In genomic region chr22:30196141-30196866, GRCh38 we compare ENCODE assay signal across 8 cellular contexts. TPM values are rescaled to one million over a fixed set of nuclear protein-coding genes. Genes with fewer than 3 reads are reported as not detected.
DNase-seq lines count a peak whose midpoint lies in the region; ATAC-seq and TF ChIP-seq lines count a peak whose summit lies in the region.

No MANE protein-coding gene starts in this region.

- no peak for TF ChIP-seq POLR2A in erythroblast (IDR thresholded peaks at IDR 0.05; ENCODE audit: low read length)

- no peaks in the 10 kb centered on the region for H3K36me3 Mint-ChIP-seq in naive thymus-derived CD8-positive, alpha-beta T cell

- peaks cover 5 to 19% (median 14%) of the 10 kb centered on the region in 5 donors for H3K4me1 ChIP-seq in subcutaneous abdominal adipose tissue (ENCODE audit: control insufficient read depth in 5 of 5, insufficient read depth in 5 of 5, low read length in 5 of 5)

- peak; percentile 52 to 80 for ATAC-seq in naive thymus-derived CD8-positive, alpha-beta T cell
- ATAC-seq in GM18517 (IDR thresholded peaks at IDR 0.05; ENCODE audit: unreplicated experiment): no peak

- no peaks in the 10 kb centered on the region for H3K9me3 ChIP-seq in subcutaneous abdominal adipose tissue (ENCODE audit: control insufficient read depth in 5 of 5, low read length in 5 of 5)

- H3K27me3 Mint-ChIP-seq in naive thymus-derived CD8-positive, alpha-beta T cell: no peaks in the 10 kb centered on the region

- peak overlapping the region in 1 of 5 donors; percentile 26 for H3K9ac ChIP-seq in subcutaneous abdominal adipose tissue (ENCODE audit: low read length in 5 of 5)

- peak overlapping the region in 6 of 10 donors; percentile 3 to 68 (median 45) for H3K27ac Mint-ChIP-seq in naive thymus-derived CD8-positive, alpha-beta T cell

- H3K9me3 Mint-ChIP-seq in naive thymus-derived CD8-positive, alpha-beta T cell: no peaks in the 10 kb centered on the region

- no peaks in the 10 kb centered on the region for H3K36me3 ChIP-seq in subcutaneous abdominal adipose tissue (ENCODE audit: control insufficient read depth in 5 of 5, insufficient read depth in 5 of 5, low read length in 5 of 5)

- H3K27ac ChIP-seq in subcutaneous abdominal adipose tissue (ENCODE audit: low read depth, low read length): peak overlapping the region; percentile 27

- peak overlapping the region in 4 of 10 donors; percentile 8 to 54 (median 36) for H3K4me3 Mint-ChIP-seq in naive thymus-derived CD8-positive, alpha-beta T cell

- peak; percentile 51 for DNase-seq in SKM-1 treated with dmso at 0.1 percent for 144 hours (lab: John Stamatoyannopoulos, UW; ENCODE audit: unreplicated experiment)
- no peak for DNase-seq in SKM-1 (lab: John Stamatoyannopoulos, UW; ENCODE audit: unreplicated experiment)
- peak; percentile 90 for DNase-seq in NCI-H226
- DNase-seq in activated CD4-positive, alpha-beta T cell treated with anti-CD3 and anti-CD28 coated beads, Interleukin-2, amount 50 U/mL, for 48 hours: peak; percentile 67 to 76
- DNase-seq in erythroblast (lab: John Stamatoyannopoulos, UW): peak; percentile 21 to 64
- DNase-seq in naive thymus-derived CD8-positive, alpha-beta T cell: peak in 2 of 10 donors; percentile 2 to 25

- POLR2A ChIA-PET in naive thymus-derived CD8-positive, alpha-beta T cell (lab: Charles Lee): no interaction called here

- H3K4me3 ChIP-seq in subcutaneous abdominal adipose tissue (ENCODE audit: low read depth in 1 of 5, low read length in 5 of 5): peak overlapping the region in 4 of 5 donors; percentile 2 to 19 (median 12)

- H3K27me3 ChIP-seq in subcutaneous abdominal adipose tissue (ENCODE audit: control insufficient read depth in 5 of 5, insufficient read depth in 4 of 5, low read length in 5 of 5): peaks cover 0 to 7% (median 2%) of the 10 kb centered on the region in 5 donors

- H3K4me1 Mint-ChIP-seq in naive thymus-derived CD8-positive, alpha-beta T cell: peaks cover 9 to 55% (median 30%) of the 10 kb centered on the region in 4 donors

RNA-seq across cellular contexts. Expression of gene LIF, which starts 50.3 kb away (rescaled TPM):
- total RNA-seq in naive thymus-derived CD8-positive, alpha-beta T cell: not detected
- not detected for polyA plus RNA-seq in naive thymus-derived CD8-positive, alpha-beta T cell
